21 cellular contexts compared by ENCODE assay signal in the genomic region with DNA sequence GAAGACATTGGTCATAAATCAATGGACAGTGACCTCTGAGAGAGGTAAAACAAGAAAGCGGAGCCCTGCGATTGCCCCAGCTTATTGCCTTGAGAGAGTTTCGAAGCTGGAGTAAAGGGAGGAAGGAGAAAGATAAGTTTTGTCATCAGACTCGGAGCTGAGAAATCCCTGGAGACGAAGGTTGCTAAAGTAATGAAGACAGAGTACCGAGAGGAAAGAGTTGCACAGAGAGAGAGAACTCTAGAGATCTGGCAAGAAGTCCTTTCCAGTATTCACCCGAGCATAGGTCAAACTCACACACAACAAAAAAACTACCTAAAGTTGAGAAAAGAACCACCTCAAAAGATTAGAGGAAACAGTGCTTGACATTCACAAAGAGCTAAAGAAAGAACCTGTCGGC.
"Had no signal": no experiment of that assay in that cellular context is flagged by ENCODE, and none has a peak within 500 bp of the region (broad histone marks: within the 10 kb centered on the region; RNA-seq: fewer than 3 reads in every experiment).

No MANE protein-coding gene starts in this region.

- DNase-seq: effector memory CD8-positive, alpha-beta T cell; esophagus squamous epithelium; foreskin keratinocyte; head of caudate nucleus; kidney; left cardiac atrium; mammary epithelial cell; natural killer cell; retina; sigmoid colon; stimulated activated CD4-positive, alpha-beta T cell treated with anti-CD3 and anti-CD28 coated beads, Interleukin-2, amount 100 ng/mL, for 24 hours; stimulated activated CD4-positive, alpha-beta T cell treated with anti-CD3 and anti-CD28 coated beads, Interleukin-4, amount 100 ng/mL, for 4 hours; stimulated activated naive B cell treated with anti-CD40 and anti-IgM and Interleukin-4, amounts not matched to agents 10 μg/mL and 1 μg/mL and 100 μg/mL, for 72 hours; stimulated activated naive CD8-positive, alpha-beta T cell treated with anti-CD3 and anti-CD28 coated beads, Interleukin-15, amount 100 ng/mL, for 72 hours; substantia nigra; transverse colon had no signal

- H3K4me1 Mint-ChIP-seq: natural killer cell; stimulated activated naive B cell treated with anti-CD40 and anti-IgM and Interleukin-4, amounts not matched to agents 10 μg/mL and 1 μg/mL and 100 μg/mL, for 72 hours; stimulated activated naive CD8-positive, alpha-beta T cell treated with anti-CD3 and anti-CD28 coated beads, Interleukin-15, amount 100 ng/mL, for 72 hours had no signal

- ATAC-seq: effector memory CD8-positive, alpha-beta T cell; foreskin keratinocyte; natural killer cell; psoas muscle; stimulated activated naive B cell treated with anti-CD40 and anti-IgM and Interleukin-4, amounts not matched to agents 10 μg/mL and 1 μg/mL and 100 μg/mL, for 72 hours; stimulated activated naive CD8-positive, alpha-beta T cell treated with anti-CD3 and anti-CD28 coated beads, Interleukin-15, amount 100 ng/mL, for 72 hours had no signal

- H3K27me3 ChIP-seq: esophagus squamous epithelium, foreskin keratinocyte, hepatocyte, neutrophil, sigmoid colon, transverse colon had no signal

- H3K4me3 ChIP-seq: esophagus squamous epithelium, hepatocyte, psoas muscle, sigmoid colon, skin epidermis, thoracic aorta, transverse colon had no signal

- H3K4me2 ChIP-seq: hepatocyte had no signal

- H3K4me3 Mint-ChIP-seq: effector memory CD8-positive, alpha-beta T cell; natural killer cell; stimulated activated naive B cell treated with anti-CD40 and anti-IgM and Interleukin-4, amounts not matched to agents 10 μg/mL and 1 μg/mL and 100 μg/mL, for 72 hours; stimulated activated naive CD8-positive, alpha-beta T cell treated with anti-CD3 and anti-CD28 coated beads, Interleukin-15, amount 100 ng/mL, for 72 hours had no signal

- FAIRE-seq: kidney had no signal

- H3K79me2 ChIP-seq: hepatocyte had no signal

- H3K4me1 ChIP-seq: esophagus squamous epithelium, foreskin keratinocyte, psoas muscle, sigmoid colon, transverse colon had no signal

- H3K9me3 Mint-ChIP-seq: effector memory CD8-positive, alpha-beta T cell had no signal

- H2AFZ ChIP-seq: hepatocyte had no signal

- H3K36me3 Mint-ChIP-seq: stimulated activated naive B cell treated with anti-CD40 and anti-IgM and Interleukin-4, amounts not matched to agents 10 μg/mL and 1 μg/mL and 100 μg/mL, for 72 hours had no signal

- H3K27me3 Mint-ChIP-seq: effector memory CD8-positive, alpha-beta T cell; stimulated activated naive B cell treated with anti-CD40 and anti-IgM and Interleukin-4, amounts not matched to agents 10 μg/mL and 1 μg/mL and 100 μg/mL, for 72 hours; stimulated activated naive CD8-positive, alpha-beta T cell treated with anti-CD3 and anti-CD28 coated beads, Interleukin-15, amount 100 ng/mL, for 72 hours had no signal

- H3K27ac ChIP-seq: esophagus squamous epithelium, foreskin keratinocyte, hepatocyte, neutrophil, psoas muscle, sigmoid colon, skin epidermis, thoracic aorta, transverse colon had no signal

- H3K36me3 ChIP-seq: esophagus squamous epithelium, neutrophil, sigmoid colon, thoracic aorta, transverse colon had no signal

- H3K9me3 ChIP-seq: esophagus squamous epithelium, neutrophil, psoas muscle, sigmoid colon, thoracic aorta had no signal

- H3K27ac Mint-ChIP-seq: effector memory CD8-positive, alpha-beta T cell; natural killer cell; stimulated activated naive B cell treated with anti-CD40 and anti-IgM and Interleukin-4, amounts not matched to agents 10 μg/mL and 1 μg/mL and 100 μg/mL, for 72 hours; stimulated activated naive CD8-positive, alpha-beta T cell treated with anti-CD3 and anti-CD28 coated beads, Interleukin-15, amount 100 ng/mL, for 72 hours had no signal
